In the genomic region with DNA sequence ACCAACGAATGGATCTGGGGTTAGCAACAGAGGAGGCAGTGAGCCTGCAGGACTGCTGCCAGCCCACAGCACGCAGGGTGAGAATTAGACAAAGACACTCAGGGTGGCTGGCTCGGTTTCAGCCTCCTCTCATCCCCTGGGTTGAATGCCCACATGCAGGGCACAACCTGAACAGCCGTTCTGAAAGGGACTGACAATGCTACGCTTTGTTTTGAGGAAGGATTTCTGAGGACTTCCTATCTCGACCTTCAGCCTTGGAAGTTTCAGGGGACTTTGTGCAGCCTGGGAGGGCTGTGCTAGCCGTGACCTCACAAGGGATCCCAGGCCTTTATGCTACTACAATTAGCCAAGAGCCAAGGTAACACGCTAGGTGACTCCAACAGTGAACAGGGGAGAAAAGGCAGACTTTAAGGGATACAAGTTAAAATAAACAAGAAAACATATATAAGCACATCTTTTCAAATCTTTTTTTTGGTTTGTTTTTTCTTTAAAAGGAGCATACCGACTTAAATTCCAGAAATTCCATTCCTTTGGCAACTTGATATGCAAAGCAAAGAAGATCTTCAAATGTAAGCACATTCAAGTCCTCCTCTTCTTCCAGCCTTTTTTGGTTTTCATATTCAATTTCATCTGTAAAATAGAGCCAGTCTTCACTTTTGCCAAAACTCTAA, we compare ENCODE assay signal across 1 cellular context.
TF ChIP-seq lines count a peak whose summit lies in the region.

No MANE protein-coding gene starts in this region.

TF ChIP-seq in H1, 55 proteins besides CTCF, POLR2A, EP300 and RAD21:
- TF ChIP-seq, protein P1, sequence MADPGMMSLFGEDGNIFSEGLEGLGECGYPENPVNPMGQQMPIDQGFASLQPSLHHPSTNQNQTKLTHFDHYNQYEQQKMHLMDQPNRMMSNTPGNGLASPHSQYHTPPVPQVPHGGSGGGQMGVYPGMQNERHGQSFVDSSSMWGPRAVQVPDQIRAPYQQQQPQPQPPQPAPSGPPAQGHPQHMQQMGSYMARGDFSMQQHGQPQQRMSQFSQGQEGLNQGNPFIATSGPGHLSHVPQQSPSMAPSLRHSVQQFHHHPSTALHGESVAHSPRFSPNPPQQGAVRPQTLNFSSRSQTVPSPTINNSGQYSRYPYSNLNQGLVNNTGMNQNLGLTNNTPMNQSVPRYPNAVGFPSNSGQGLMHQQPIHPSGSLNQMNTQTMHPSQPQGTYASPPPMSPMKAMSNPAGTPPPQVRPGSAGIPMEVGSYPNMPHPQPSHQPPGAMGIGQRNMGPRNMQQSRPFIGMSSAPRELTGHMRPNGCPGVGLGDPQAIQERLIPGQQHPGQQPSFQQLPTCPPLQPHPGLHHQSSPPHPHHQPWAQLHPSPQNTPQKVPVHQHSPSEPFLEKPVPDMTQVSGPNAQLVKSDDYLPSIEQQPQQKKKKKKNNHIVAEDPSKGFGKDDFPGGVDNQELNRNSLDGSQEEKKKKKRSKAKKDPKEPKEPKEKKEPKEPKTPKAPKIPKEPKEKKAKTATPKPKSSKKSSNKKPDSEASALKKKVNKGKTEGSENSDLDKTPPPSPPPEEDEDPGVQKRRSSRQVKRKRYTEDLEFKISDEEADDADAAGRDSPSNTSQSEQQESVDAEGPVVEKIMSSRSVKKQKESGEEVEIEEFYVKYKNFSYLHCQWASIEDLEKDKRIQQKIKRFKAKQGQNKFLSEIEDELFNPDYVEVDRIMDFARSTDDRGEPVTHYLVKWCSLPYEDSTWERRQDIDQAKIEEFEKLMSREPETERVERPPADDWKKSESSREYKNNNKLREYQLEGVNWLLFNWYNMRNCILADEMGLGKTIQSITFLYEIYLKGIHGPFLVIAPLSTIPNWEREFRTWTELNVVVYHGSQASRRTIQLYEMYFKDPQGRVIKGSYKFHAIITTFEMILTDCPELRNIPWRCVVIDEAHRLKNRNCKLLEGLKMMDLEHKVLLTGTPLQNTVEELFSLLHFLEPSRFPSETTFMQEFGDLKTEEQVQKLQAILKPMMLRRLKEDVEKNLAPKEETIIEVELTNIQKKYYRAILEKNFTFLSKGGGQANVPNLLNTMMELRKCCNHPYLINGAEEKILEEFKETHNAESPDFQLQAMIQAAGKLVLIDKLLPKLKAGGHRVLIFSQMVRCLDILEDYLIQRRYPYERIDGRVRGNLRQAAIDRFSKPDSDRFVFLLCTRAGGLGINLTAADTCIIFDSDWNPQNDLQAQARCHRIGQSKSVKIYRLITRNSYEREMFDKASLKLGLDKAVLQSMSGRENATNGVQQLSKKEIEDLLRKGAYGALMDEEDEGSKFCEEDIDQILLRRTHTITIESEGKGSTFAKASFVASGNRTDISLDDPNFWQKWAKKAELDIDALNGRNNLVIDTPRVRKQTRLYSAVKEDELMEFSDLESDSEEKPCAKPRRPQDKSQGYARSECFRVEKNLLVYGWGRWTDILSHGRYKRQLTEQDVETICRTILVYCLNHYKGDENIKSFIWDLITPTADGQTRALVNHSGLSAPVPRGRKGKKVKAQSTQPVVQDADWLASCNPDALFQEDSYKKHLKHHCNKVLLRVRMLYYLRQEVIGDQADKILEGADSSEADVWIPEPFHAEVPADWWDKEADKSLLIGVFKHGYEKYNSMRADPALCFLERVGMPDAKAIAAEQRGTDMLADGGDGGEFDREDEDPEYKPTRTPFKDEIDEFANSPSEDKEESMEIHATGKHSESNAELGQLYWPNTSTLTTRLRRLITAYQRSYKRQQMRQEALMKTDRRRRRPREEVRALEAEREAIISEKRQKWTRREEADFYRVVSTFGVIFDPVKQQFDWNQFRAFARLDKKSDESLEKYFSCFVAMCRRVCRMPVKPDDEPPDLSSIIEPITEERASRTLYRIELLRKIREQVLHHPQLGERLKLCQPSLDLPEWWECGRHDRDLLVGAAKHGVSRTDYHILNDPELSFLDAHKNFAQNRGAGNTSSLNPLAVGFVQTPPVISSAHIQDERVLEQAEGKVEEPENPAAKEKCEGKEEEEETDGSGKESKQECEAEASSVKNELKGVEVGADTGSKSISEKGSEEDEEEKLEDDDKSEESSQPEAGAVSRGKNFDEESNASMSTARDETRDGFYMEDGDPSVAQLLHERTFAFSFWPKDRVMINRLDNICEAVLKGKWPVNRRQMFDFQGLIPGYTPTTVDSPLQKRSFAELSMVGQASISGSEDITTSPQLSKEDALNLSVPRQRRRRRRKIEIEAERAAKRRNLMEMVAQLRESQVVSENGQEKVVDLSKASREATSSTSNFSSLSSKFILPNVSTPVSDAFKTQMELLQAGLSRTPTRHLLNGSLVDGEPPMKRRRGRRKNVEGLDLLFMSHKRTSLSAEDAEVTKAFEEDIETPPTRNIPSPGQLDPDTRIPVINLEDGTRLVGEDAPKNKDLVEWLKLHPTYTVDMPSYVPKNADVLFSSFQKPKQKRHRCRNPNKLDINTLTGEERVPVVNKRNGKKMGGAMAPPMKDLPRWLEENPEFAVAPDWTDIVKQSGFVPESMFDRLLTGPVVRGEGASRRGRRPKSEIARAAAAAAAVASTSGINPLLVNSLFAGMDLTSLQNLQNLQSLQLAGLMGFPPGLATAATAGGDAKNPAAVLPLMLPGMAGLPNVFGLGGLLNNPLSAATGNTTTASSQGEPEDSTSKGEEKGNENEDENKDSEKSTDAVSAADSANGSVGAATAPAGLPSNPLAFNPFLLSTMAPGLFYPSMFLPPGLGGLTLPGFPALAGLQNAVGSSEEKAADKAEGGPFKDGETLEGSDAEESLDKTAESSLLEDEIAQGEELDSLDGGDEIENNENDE (IDR thresholded peaks at IDR 0.05; ENCODE audit: insufficient replicate concordance, low read length), result peak; percentile 59
- TF ChIP-seq, protein P2, sequence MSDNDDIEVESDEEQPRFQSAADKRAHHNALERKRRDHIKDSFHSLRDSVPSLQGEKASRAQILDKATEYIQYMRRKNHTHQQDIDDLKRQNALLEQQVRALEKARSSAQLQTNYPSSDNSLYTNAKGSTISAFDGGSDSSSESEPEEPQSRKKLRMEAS (IDR thresholded peaks at IDR 0.05), result 0 out of 2 replicates have a peak, but pooled peaks have one; percentile 15
- TF ChIP-seq CHD1 (IDR thresholded peaks at IDR 0.05; ENCODE audit: low read depth, low read length) (no peak), TEAD4 (IDR thresholded peaks at IDR 0.05; ENCODE audit: low read depth, low read length) (peak; percentile 60; the same call in 1 of the 2 replicates), PHF8 (conservative IDR thresholded peaks at IDR 0.05; ENCODE audit: low read depth, low read length) (no peak), RBBP5 (IDR thresholded peaks at IDR 0.05; ENCODE audit: borderline replicate concordance, low read depth, low read length) (0 out of 2 replicates have a peak, but pooled peaks have one; percentile 34)
TF ChIP-seq in H1: peak in this region for 4.
